ENCODE assay signal across 21 cellular contexts in the genomic region with DNA sequence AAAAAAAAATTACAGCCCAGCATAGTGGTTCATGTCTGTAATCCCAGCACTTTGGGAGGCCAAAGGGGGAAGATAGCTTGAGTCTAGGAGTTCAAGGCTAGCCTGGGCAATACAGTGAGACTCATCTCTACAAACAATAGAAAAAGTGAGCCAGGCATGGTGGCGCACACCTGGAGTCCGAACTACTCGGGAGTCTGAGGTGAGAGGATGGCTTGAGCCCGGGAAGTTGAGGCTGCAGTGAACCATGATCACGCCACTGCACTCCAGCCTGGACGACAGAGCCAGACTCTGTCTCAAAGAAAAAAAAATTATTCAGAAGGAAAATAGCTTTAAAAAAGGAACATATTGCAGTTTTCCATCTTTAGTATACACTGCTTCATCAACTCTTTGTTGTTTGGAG. TPM values are rescaled to one million over a fixed set of nuclear protein-coding genes. Genes with fewer than 3 reads are reported as not detected.
DNase-seq lines count a peak whose midpoint lies in the region; ATAC-seq and TF ChIP-seq lines count a peak whose summit lies in the region.
"Had no signal": no experiment of that assay in that cellular context is flagged by ENCODE, and none has a peak within 500 bp of the region (broad histone marks: within the 10 kb centered on the region; RNA-seq: fewer than 3 reads in every experiment).

No MANE protein-coding gene starts in this region.

- H3K4me1 Mint-ChIP-seq in HFFc6 (ENCODE audit: low read depth), result peaks cover 46% of the 10 kb centered on the region
- H3K4me1 Mint-ChIP-seq in nephron, result peaks cover 63% of the 10 kb centered on the region

- H3K36me3 Mint-ChIP-seq in HFFc6 (ENCODE audit: low read depth) (no peaks in the 10 kb centered on the region), nephron (ENCODE audit: low read depth) (no peaks in the 10 kb centered on the region)

- H3K9me3 ChIP-seq in WERI-Rb-1 (ENCODE audit: severe bottlenecking), result no peaks in the 10 kb centered on the region
- H3K9me3 ChIP-seq: BLaER1, Caco-2 had no signal

- H3K27me3 Mint-ChIP-seq in HFFc6 (ENCODE audit: insufficient read depth) (peaks cover 6% of the 10 kb centered on the region; the same call in 1 of the 2 replicates), nephron (ENCODE audit: low read depth) (peaks cover 3% of the 10 kb centered on the region)
- H3K27me3 Mint-ChIP-seq: CD4-positive, alpha-beta T cell had no signal

- H3K4me3 ChIP-seq in coronary artery (no peak overlapping the region), WERI-Rb-1 (ENCODE audit: low read depth, low read length) (no peak overlapping the region)
- H3K4me3 ChIP-seq: BLaER1, SK-N-MC had no signal

- ATAC-seq in HG03095 (IDR thresholded peaks at IDR 0.05; ENCODE audit: unreplicated experiment), result no peak

- TF ChIP-seq CTCF in HFFc6 (IDR thresholded peaks at IDR 0.05) (no peak), coronary artery (IDR thresholded peaks at IDR 0.05) (no peak), nephron (IDR thresholded peaks at IDR 0.05; ENCODE audit: unreplicated experiment in 3 of 3) (no peak), WERI-Rb-1 (IDR thresholded peaks at IDR 0.05; ENCODE audit: low read depth, low read length) (no peak)

- H3K27ac ChIP-seq in coronary artery (no peak overlapping the region), WERI-Rb-1 (no peak overlapping the region)
- H3K27ac ChIP-seq: BLaER1, SK-N-MC had no signal

- H3K27me3 ChIP-seq in WERI-Rb-1 (ENCODE audit: insufficient read depth, low read depth, severe bottlenecking), result no peaks in the 10 kb centered on the region
- H3K27me3 ChIP-seq: BLaER1 had no signal

- H3K36me3 ChIP-seq in WERI-Rb-1, result no peaks in the 10 kb centered on the region
- H3K36me3 ChIP-seq: BLaER1 had no signal

- DNase-seq in HFFc6 (no peak), coronary artery (ENCODE audit: low spot score) (peak; percentile 29), ureter (ENCODE audit: low spot score) (peak; percentile 29), 8988T (no peak), WERI-Rb-1 (no peak)
- DNase-seq: Caco-2; CD4-positive, alpha-beta T cell; DMS 273 treated with DMSO at 0.1 percent for 48 hours; DMS79 treated with DMSO at 0.1 percent for 48 hours; Kasumi-1; NCI-H1417; NCI-H1694 treated with DMSO at 0.1 percent for 48 hours; NCI-H446; NCI-H526; SHP77 had no signal

- H3K27ac Mint-ChIP-seq in HFFc6 (peak overlapping the region; percentile 83), nephron (peak overlapping the region in 2 of 3 experiments; percentile 81 to 90)
- H3K27ac Mint-ChIP-seq: CD4-positive, alpha-beta T cell had no signal

- H3K9me3 Mint-ChIP-seq in HFFc6 (no peaks in the 10 kb centered on the region), nephron (no peaks in the 10 kb centered on the region)
- H3K9me3 Mint-ChIP-seq: CD4-positive, alpha-beta T cell had no signal

- H3K4me3 Mint-ChIP-seq in HFFc6, result no peak overlapping the region
- H3K4me3 Mint-ChIP-seq in nephron, result no peak overlapping the region
- H3K4me3 Mint-ChIP-seq: CD4-positive, alpha-beta T cell had no signal

RNA-seq across cellular contexts. Expression of gene CYP27C1, which starts 47.8 kb away (rescaled TPM):
- under 1 TPM; 0.09 to 0.17 (median 0.13) TPM for total RNA-seq in HFFc6 (2021; fragmentation: NEBNext Ultra II Directional; extraction: Animal tissue kit (Norgen Biotek cat#: 25700))
- 0.73 TPM for total RNA-seq in ureter
- total RNA-seq: CD4-positive, alpha-beta T cell; MCF 10A; OCI-LY7 had no signal

Comparison
In these comparisons a context has a peak if more than half of its experiments do, and no peak if none do; other contexts are left out.
1. DNase-seq: peak in coronary artery (single experiment) and ureter (single experiment); none in HFFc6 (single experiment), 8988T (single experiment) and WERI-Rb-1 (single experiment).